ENCODE assay signal across 1 cellular context in the genomic region with DNA sequence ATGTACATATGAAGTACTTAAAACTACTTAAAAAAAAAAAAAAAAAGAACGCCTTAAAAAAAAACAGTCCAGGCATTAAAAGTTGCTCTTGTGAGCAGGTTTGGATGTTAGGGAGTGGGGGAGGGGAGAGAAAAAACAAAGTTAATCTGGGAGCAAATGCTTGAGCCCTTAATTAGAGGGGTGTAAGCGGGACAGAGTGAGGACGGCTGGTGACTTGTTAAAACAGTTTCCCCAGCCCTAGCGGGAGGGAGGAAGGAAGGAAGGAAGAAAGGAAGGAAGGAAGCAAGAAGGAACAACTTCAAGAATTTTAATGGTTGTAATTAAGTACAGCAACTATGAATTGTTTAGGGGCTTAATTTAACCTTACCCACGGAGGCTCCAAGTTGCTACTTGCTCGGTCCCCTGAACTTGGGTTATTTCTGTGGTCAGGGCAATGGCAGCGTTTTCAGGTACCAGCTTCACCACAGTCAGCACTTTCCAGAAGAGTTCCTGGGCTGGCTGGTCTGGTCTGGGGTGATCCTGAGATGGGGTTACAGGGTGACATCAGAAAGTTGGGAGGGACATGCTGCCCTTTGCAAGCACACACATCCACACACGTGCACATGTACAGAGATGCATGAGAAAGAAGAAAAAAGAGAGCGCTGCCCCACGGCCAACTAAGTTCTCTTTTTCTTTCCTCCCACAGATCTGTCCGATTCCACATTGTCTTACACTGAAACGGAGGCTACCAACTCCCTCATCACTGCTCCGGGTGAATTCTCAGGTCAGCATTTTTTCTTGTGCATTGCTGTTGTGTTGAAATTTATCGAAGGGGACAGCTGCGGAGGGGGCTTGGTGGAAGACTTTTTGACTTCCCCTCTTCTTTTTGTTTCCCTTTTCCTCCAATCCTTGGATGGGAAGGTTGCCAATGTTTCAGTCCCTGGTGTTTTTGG.
TF ChIP-seq lines count a peak whose summit lies in the region.

No MANE protein-coding gene starts in this region.

TF ChIP-seq in A549, 52 proteins besides CTCF, POLR2A, EP300 and RAD21:
- peak; percentile 43 for TF ChIP-seq MAFK (IDR thresholded peaks at IDR 0.05; ENCODE audit: partially characterized antibody)
- TF ChIP-seq HES2 (IDR thresholded peaks at IDR 0.05) = no peak
- no peak for TF ChIP-seq SMC3 (IDR thresholded peaks at IDR 0.05)
- no peak for TF ChIP-seq FOSL2 (IDR thresholded peaks at IDR 0.05)
- no peak for TF ChIP-seq FOSL2 (CRISPR knock-in tag; IDR thresholded peaks at IDR 0.05)
